In genomic region chr9:74281674-74282073, GRCh38 we compare ENCODE assay signal across 11 cellular contexts.
A peak's percentile ranks its signal among the peaks of the same experiment; 100 is the strongest.
DNase-seq lines count a peak whose midpoint lies in the region; ATAC-seq and TF ChIP-seq lines count a peak whose summit lies in the region.
"Had no signal": no experiment of that assay in that cellular context is flagged by ENCODE, and none has a peak within 500 bp of the region (broad histone marks: within the 10 kb centered on the region; RNA-seq: fewer than 3 reads in every experiment).

No MANE protein-coding gene starts in this region.

- H3K27ac Mint-ChIP-seq in activated naive CD8-positive, alpha-beta T cell treated with anti-CD3 and anti-CD28 coated beads, Interleukin-2, amount 10 ng/mL, durations not matched to agents 7 days and 5 days: no peak overlapping the region
- H3K27ac Mint-ChIP-seq in activated naive CD8-positive, alpha-beta T cell treated with anti-CD3 and anti-CD28 coated beads for 36 hours: no peak overlapping the region
- H3K27ac Mint-ChIP-seq: brain had no signal

- no peak overlapping the region for H3K4me3 Mint-ChIP-seq in activated naive CD8-positive, alpha-beta T cell treated with anti-CD3 and anti-CD28 coated beads, Interleukin-2, amount 10 ng/mL, durations not matched to agents 7 days and 5 days
- H3K4me3 Mint-ChIP-seq in activated naive CD8-positive, alpha-beta T cell treated with anti-CD3 and anti-CD28 coated beads for 36 hours: no peak overlapping the region
- H3K4me3 Mint-ChIP-seq: brain had no signal

- 98% methylated on average over 1 of the region's 1 CpG for WGBS in thymus
- 92 to 100% methylated on average over 1 of the region's 1 CpG for WGBS in esophagus squamous epithelium, 2 donors
- 91 to 100% methylated on average over 1 of the region's 1 CpG for WGBS in tibial nerve, 2 donors

- no peak overlapping the region for H2AFZ ChIP-seq in Loucy (ENCODE audit: low read length)

- H3K9me3 ChIP-seq in Loucy (ENCODE audit: insufficient read depth, low read depth, low read length) (no peaks in the 10 kb centered on the region), thymus (ENCODE audit: control insufficient read depth) (no peaks in the 10 kb centered on the region), esophagus squamous epithelium (no peaks in the 10 kb centered on the region), tibial nerve (no peaks in the 10 kb centered on the region)

- H3K4me3 ChIP-seq in Loucy (ENCODE audit: low read length, poor library complexity, severe bottlenecking) (no peak overlapping the region), thymus (ENCODE audit: low read length) (no peak overlapping the region), esophagus squamous epithelium (no peak overlapping the region), tibial nerve (no peak overlapping the region)

- no peak overlapping the region for H3K4me2 ChIP-seq in Loucy (ENCODE audit: low read depth, low read length, poor library complexity, severe bottlenecking)

- peak; percentile 60 for TF ChIP-seq CTCF in Loucy (conservative IDR thresholded peaks at IDR 0.05; ENCODE audit: low read length)
- peak in 2 of 6 experiments; percentile 5 to 43 for TF ChIP-seq CTCF in esophagus squamous epithelium (IDR thresholded peaks at IDR 0.05)
- TF ChIP-seq CTCF in tibial nerve (IDR thresholded peaks at IDR 0.05): no peak

- TF ChIP-seq POLR2A in esophagus squamous epithelium (IDR thresholded peaks at IDR 0.05) (no peak), tibial nerve (IDR thresholded peaks at IDR 0.05) (no peak)

- H3K4me1 ChIP-seq in Loucy (ENCODE audit: insufficient read depth, low read length, poor library complexity, severe bottlenecking): peaks cover 20% of the 10 kb centered on the region
- peaks cover 18% of the 10 kb centered on the region for H3K4me1 ChIP-seq in thymus (ENCODE audit: control insufficient read depth, insufficient read depth, low read length)
- peaks cover 0 to 5% (median 3%) of the 10 kb centered on the region in 3 donors for H3K4me1 ChIP-seq in esophagus squamous epithelium
- peaks cover 0 to 4% (median 0%) of the 10 kb centered on the region in 4 donors for H3K4me1 ChIP-seq in tibial nerve

- no peak overlapping the region for H3K9ac ChIP-seq in Loucy (ENCODE audit: low read depth, low read length, poor library complexity, severe bottlenecking)

- no peaks in the 10 kb centered on the region for H3K27me3 ChIP-seq in Loucy (ENCODE audit: insufficient read depth, low read length, poor library complexity, severe bottlenecking)
- H3K27me3 ChIP-seq in thymus (ENCODE audit: control insufficient read depth, insufficient read depth): no peaks in the 10 kb centered on the region
- no peaks in the 10 kb centered on the region for H3K27me3 ChIP-seq in esophagus squamous epithelium
- no peaks in the 10 kb centered on the region for H3K27me3 ChIP-seq in tibial nerve

- no peak for TF ChIP-seq EP300 in tibial nerve (IDR thresholded peaks at IDR 0.05)

- H3K27ac ChIP-seq in thymus (ENCODE audit: low read depth): peak overlapping the region; percentile 48
- H3K27ac ChIP-seq in esophagus squamous epithelium: no peak overlapping the region
- no peak overlapping the region for H3K27ac ChIP-seq in tibial nerve

- H3K27me3 Mint-ChIP-seq in activated naive CD8-positive, alpha-beta T cell treated with anti-CD3 and anti-CD28 coated beads, Interleukin-2, amount 10 ng/mL, durations not matched to agents 7 days and 5 days: no peaks in the 10 kb centered on the region
- peaks cover 5% of the 10 kb centered on the region for H3K27me3 Mint-ChIP-seq in activated naive CD8-positive, alpha-beta T cell treated with anti-CD3 and anti-CD28 coated beads for 36 hours
- H3K27me3 Mint-ChIP-seq: brain had no signal

- H3K36me3 Mint-ChIP-seq in activated naive CD8-positive, alpha-beta T cell treated with anti-CD3 and anti-CD28 coated beads, Interleukin-2, amount 10 ng/mL, durations not matched to agents 7 days and 5 days: no peaks in the 10 kb centered on the region
- no peaks in the 10 kb centered on the region for H3K36me3 Mint-ChIP-seq in activated naive CD8-positive, alpha-beta T cell treated with anti-CD3 and anti-CD28 coated beads for 36 hours
- H3K36me3 Mint-ChIP-seq: brain had no signal

- H3F3A ChIP-seq in Loucy (ENCODE audit: low read depth): no peaks in the 10 kb centered on the region

- H3K36me3 ChIP-seq in Loucy (ENCODE audit: insufficient read depth, low read length) (no peaks in the 10 kb centered on the region), thymus (ENCODE audit: control insufficient read depth, insufficient read depth) (no peaks in the 10 kb centered on the region), esophagus squamous epithelium (no peaks in the 10 kb centered on the region), tibial nerve (no peaks in the 10 kb centered on the region)

- H4K20me1 ChIP-seq in Loucy (ENCODE audit: insufficient read depth, low read length, poor library complexity, severe bottlenecking): no peaks in the 10 kb centered on the region

- peaks cover 13% of the 10 kb centered on the region for H3K4me1 Mint-ChIP-seq in activated naive CD8-positive, alpha-beta T cell treated with anti-CD3 and anti-CD28 coated beads, Interleukin-2, amount 10 ng/mL, durations not matched to agents 7 days and 5 days
- no peaks in the 10 kb centered on the region for H3K4me1 Mint-ChIP-seq in activated naive CD8-positive, alpha-beta T cell treated with anti-CD3 and anti-CD28 coated beads for 36 hours

- peak; percentile 29 for ATAC-seq in activated naive CD8-positive, alpha-beta T cell treated with anti-CD3 and anti-CD28 coated beads, Interleukin-2, amount 10 ng/mL, durations not matched to agents 7 days and 5 days (ENCODE audit: low read depth)
- ATAC-seq in GM21576 (IDR thresholded peaks at IDR 0.05; ENCODE audit: unreplicated experiment): no peak

- H3K9me2 ChIP-seq in Loucy (replicated peaks; ENCODE audit: low read depth, low read length): no peaks in the 10 kb centered on the region

- no peak for DNase-seq in activated naive CD8-positive, alpha-beta T cell treated with anti-CD3 and anti-CD28 coated beads, Interleukin-2, amount 10 ng/mL, durations not matched to agents 7 days and 5 days
- no peak for DNase-seq in activated naive CD8-positive, alpha-beta T cell treated with anti-CD3 and anti-CD28 coated beads for 36 hours
- DNase-seq in cerebellar cortex (ENCODE audit: low spot score) (peak; percentile 10), esophagus squamous epithelium (lab: John Stamatoyannopoulos, UW) (no peak), tibial nerve (ENCODE audit: low spot score in 2 of 2) (no peak)
- DNase-seq: AML-193; stimulated activated naive CD4-positive, alpha-beta T cell had no signal

- H3K79me2 ChIP-seq in Loucy (ENCODE audit: insufficient read depth, low read length): no peaks in the 10 kb centered on the region

- POLR2A ChIA-PET in activated naive CD8-positive, alpha-beta T cell treated with anti-CD3 and anti-CD28 coated beads, Interleukin-2, amount 10 ng/mL, durations not matched to agents 7 days and 5 days (lab: Charles Lee): no interaction called here

- intact Hi-C loops in esophagus squamous epithelium (cut with DNase I): no loop called here

- no peaks in the 10 kb centered on the region for H3K9me3 Mint-ChIP-seq in activated naive CD8-positive, alpha-beta T cell treated with anti-CD3 and anti-CD28 coated beads, Interleukin-2, amount 10 ng/mL, durations not matched to agents 7 days and 5 days
- no peaks in the 10 kb centered on the region for H3K9me3 Mint-ChIP-seq in activated naive CD8-positive, alpha-beta T cell treated with anti-CD3 and anti-CD28 coated beads for 36 hours
